ENCODE assay signal across 8 cellular contexts in the genomic region with DNA sequence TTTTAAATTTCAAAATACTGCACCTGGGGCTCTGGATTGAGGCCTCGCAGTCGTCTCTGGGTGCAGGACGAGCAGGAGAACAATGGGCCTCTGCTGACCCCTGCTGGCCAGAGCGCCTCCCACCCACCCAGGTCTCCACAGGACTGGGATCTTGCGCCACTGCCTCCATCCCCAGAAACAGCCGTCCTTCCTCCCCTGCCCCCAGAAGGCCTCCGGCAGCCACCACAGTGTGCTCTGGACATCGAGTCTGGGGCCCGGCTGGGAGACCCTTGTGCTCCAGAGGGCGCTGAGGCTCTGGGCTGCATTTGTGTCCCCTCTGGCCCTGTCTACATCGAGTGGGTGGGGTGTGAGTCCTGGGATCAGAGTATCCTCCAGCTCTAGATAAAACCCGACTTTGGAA. TPM values are rescaled to one million over a fixed set of nuclear protein-coding genes. Genes with fewer than 3 reads are reported as not detected.
DNase-seq lines count a peak whose midpoint lies in the region; ATAC-seq and TF ChIP-seq lines count a peak whose summit lies in the region.

No MANE protein-coding gene starts in this region.

- no peaks in the 10 kb centered on the region; the same call in 1 of the 2 replicates for H4K20me1 ChIP-seq in IMR-90 (ENCODE audit: insufficient read depth, low read length)

- dilution Hi-C loops in IMR-90 (cut with HindIII; ENCODE audit: low sequenced_read_pairs, unreplicated experiment), result no loop called here

- H4K91ac ChIP-seq in IMR-90 (ENCODE audit: insufficient read depth, low read depth, low read length), result no peak overlapping the region

- peak overlapping the region; percentile 76 for H2AFZ ChIP-seq in IMR-90 (replicated peaks; ENCODE audit: low read length, poor library complexity)

- H3K23ac ChIP-seq in IMR-90 (ENCODE audit: low read depth, low read length), result no peak overlapping the region

- ATAC-seq in IMR-90 (ENCODE audit: low read depth) (peak; percentile 99), foreskin keratinocyte (peak; percentile 80), HG03378 (IDR thresholded peaks at IDR 0.05; ENCODE audit: unreplicated experiment) (no peak)

- 0% methylated on average over 1 of the region's 12 CpGs; no CpG with 5 or more reads in 1 of the 2 experiments for WGBS in IMR-90 (ENCODE audit: extremely low coverage in 2 of 2, insufficient read length in 1 of 2), 2 experiments
- WGBS in suprapubic skin, result 15% methylated on average over 10 of the region's 12 CpGs

- H3K18ac ChIP-seq in IMR-90 (ENCODE audit: low read depth, low read length), result no peak overlapping the region

- no peak overlapping the region for H2BK5ac ChIP-seq in IMR-90 (ENCODE audit: low read depth, low read length, poor library complexity, severe bottlenecking)

- H3K27ac ChIP-seq in IMR-90 (ENCODE audit: insufficient read depth, low read length), result no peak overlapping the region
- H3K27ac ChIP-seq in foreskin keratinocyte, result no peak overlapping the region
- no peak overlapping the region for H3K27ac ChIP-seq in suprapubic skin

- TF ChIP-seq EP300 in suprapubic skin (IDR thresholded peaks at IDR 0.05), result no peak

- no TSS peak for BruUV-seq in IMR-90 (replicated peaks; lab: Mats Ljungman, UMichigan)

- H3K4ac ChIP-seq in IMR-90 (ENCODE audit: low read depth, low read length), result no peak overlapping the region

- no peak overlapping the region for H3K4me2 ChIP-seq in IMR-90 (ENCODE audit: low read depth, low read length)

- H3K56ac ChIP-seq in IMR-90 (ENCODE audit: extremely low read depth, insufficient read depth, low read length), result no peak overlapping the region

- no peak overlapping the region for H4K8ac ChIP-seq in IMR-90 (ENCODE audit: low read depth in 2 of 2, low read length in 2 of 2)

- no peak overlapping the region for H3K9ac ChIP-seq in IMR-90 (ENCODE audit: low read depth, low read length)

- no peak overlapping the region for H2BK20ac ChIP-seq in IMR-90 (ENCODE audit: low read depth, low read length)

- peak; percentile 91 for TF ChIP-seq RAD21 in IMR-90 (IDR thresholded peaks at IDR 0.05; ENCODE audit: low read length)

- H3K27me3 ChIP-seq in IMR-90 (ENCODE audit: control insufficient read depth, insufficient read depth, low read length) (peaks cover 20% of the 10 kb centered on the region), foreskin keratinocyte (no peaks in the 10 kb centered on the region), suprapubic skin (no peaks in the 10 kb centered on the region)

- no peak overlapping the region for H2BK120ac ChIP-seq in IMR-90 (ENCODE audit: low read depth, low read length)

- no peaks in the 10 kb centered on the region for H3K79me1 ChIP-seq in IMR-90 (ENCODE audit: low read depth in 1 of 2, low read length in 2 of 2)

- DNase-seq in ELF-1 (ENCODE audit: low read depth, low spot score) (peak; percentile 94), IMR-90 (peak; percentile 59), RPMI8226 (peak; percentile 79), foreskin keratinocyte (no peak), occipital lobe (lab: John Stamatoyannopoulos, UW) (peak; percentile 56), suprapubic skin (ENCODE audit: low spot score in 2 of 2) (peak; percentile 90)
- peak; percentile 70 for DNase-seq in activated T-helper 9 cell treated with anti-CD3 and anti-CD28 coated beads, Interleukin-2, amount 50 U/mL, for 16 hours (ENCODE audit: low read depth)

- in situ Hi-C loops in IMR-90 (cut with MboI; ENCODE audit: low sequenced_read_pairs), result loop anchor here (5.0 kb wide), 1 partner anchor 284 kb away; no protein-coding TSS in a partner anchor

- POLR2A ChIA-PET in IMR-90 (lab: Charles Lee; ENCODE audit: unreplicated experiment), result no interaction called here

- no peak overlapping the region for H2BK15ac ChIP-seq in IMR-90 (ENCODE audit: low read depth, low read length)

- H4K5ac ChIP-seq in IMR-90 (ENCODE audit: low read depth, low read length), result no peak overlapping the region

- H2AK5ac ChIP-seq in IMR-90 (ENCODE audit: low read depth, low read length), result no peak overlapping the region

- H3K4me3 ChIP-seq in IMR-90 (ENCODE audit: insufficient read depth, low read depth, low read length), result no peak overlapping the region
- H3K4me3 ChIP-seq in suprapubic skin, result no peak overlapping the region

- no peaks in the 10 kb centered on the region for H3K36me3 ChIP-seq in IMR-90 (ENCODE audit: control insufficient read depth, insufficient read depth, low read length)
- H3K36me3 ChIP-seq in suprapubic skin, result no peaks in the 10 kb centered on the region

- CTCF ChIA-PET in IMR-90 (lab: Yijun Ruan, JAX), result interaction anchor here (0.6 to 1.7 kb wide), 15 partner anchors 16 to 277 kb away, joined by 3 to 9 read pairs (median 4); no protein-coding TSS in a partner anchor

- no peaks in the 10 kb centered on the region for H3K9me3 ChIP-seq in IMR-90 (ENCODE audit: control insufficient read depth, insufficient read depth, low read length)
- H3K9me3 ChIP-seq in suprapubic skin, result no peaks in the 10 kb centered on the region

- H3K14ac ChIP-seq in IMR-90 (replicated peaks; ENCODE audit: low read depth, low read length), result no peak overlapping the region

- H3K4me1 ChIP-seq in IMR-90 (ENCODE audit: control insufficient read depth, insufficient read depth, low read length) (no peaks in the 10 kb centered on the region), foreskin keratinocyte (no peaks in the 10 kb centered on the region), suprapubic skin (no peaks in the 10 kb centered on the region)

- intact Hi-C loops in IMR-90 (cut with micrococcal nuclease), result loop anchor here (1.0 to 5.0 kb wide), 5 partner anchors 64 to 339 kb away; a partner anchor contains a TSS

- TF ChIP-seq POLR2A in IMR-90 (IDR thresholded peaks at IDR 0.05; ENCODE audit: low read depth, low read length) (0 out of 2 replicates have a peak, but pooled peaks have one; percentile 32), suprapubic skin (IDR thresholded peaks at IDR 0.05) (no peak)

- H3K9me1 ChIP-seq in IMR-90 (ENCODE audit: insufficient read depth, low read length), result no peaks in the 10 kb centered on the region; the same call in 1 of the 2 replicates

- H2AK9ac ChIP-seq in IMR-90 (replicated peaks; ENCODE audit: low read depth, low read length, poor library complexity), result no peak overlapping the region

- peak; percentile 92 for TF ChIP-seq CTCF in IMR-90 (conservative IDR thresholded peaks at IDR 0.05; ENCODE audit: low read depth, low read length)
- peak; percentile 89 for TF ChIP-seq CTCF in foreskin keratinocyte (conservative IDR thresholded peaks at IDR 0.05)
- TF ChIP-seq CTCF in suprapubic skin (IDR thresholded peaks at IDR 0.05), result peak; percentile 86 to 88

TF ChIP-seq in IMR-90, 13 proteins besides CTCF, POLR2A, EP300 and RAD21:
- TF ChIP-seq RFX5 (IDR thresholded peaks at IDR 0.05; ENCODE audit: low read depth, low read length), result no peak
- peak; percentile 43; the same call in 1 of the 2 replicates for TF ChIP-seq MAZ (IDR thresholded peaks at IDR 0.05; ENCODE audit: borderline replicate concordance, low read depth, low read length)
- TF ChIP-seq SMC3 (IDR thresholded peaks at IDR 0.05; ENCODE audit: low read depth, low read length), result peak; percentile 91
- TF ChIP-seq CEBPB (IDR thresholded peaks at IDR 0.05; ENCODE audit: low read depth, low read length), result peak; percentile 85
TF ChIP-seq in IMR-90: peak in this region for 3.

RNA-seq across cellular contexts. Expression of a gene that starts 6.7 kb away (rescaled TPM):
- not detected in 2 replicates for total RNA-seq in IMR-90 (2012; rRNA removed)
- polyA plus RNA-seq in IMR-90 (2012; rRNA removed), result 0.02 and 0.03 TPM in 2 replicates
- polyA plus RNA-seq in IMR-90 (2012; cell fraction: cytosol; rRNA removed), result not detected in 2 replicates
- polyA plus RNA-seq in IMR-90 (2012; cell fraction: nucleus; rRNA removed; ENCODE audit: low replicate concordance), result 0.22 TPM in 1 of 2 replicates, not detected in the other
- total RNA-seq in foreskin keratinocyte, result not detected in 2 replicates
- polyA plus RNA-seq in foreskin keratinocyte, result 0.02 TPM in 2 replicates
- total RNA-seq in occipital lobe, result 5.0 TPM
- total RNA-seq in suprapubic skin, result 100 to 1,000 TPM in 2 of 4 donors, 10 to 100 TPM in 2; 61.8 to 375 (median 102) TPM

RNA-seq across cellular contexts. Expression of a gene that starts 23.3 kb away (rescaled TPM):
- total RNA-seq in IMR-90 (2012; rRNA removed) (under 0.01 and 0.18 TPM in 2 replicates), foreskin keratinocyte (8.8 and 10.6 TPM in 2 replicates), occipital lobe (30.4 TPM), suprapubic skin (100 to 1,000 TPM in 1 of 4 donors, 10 to 100 TPM in 3; 42.8 to 115 (median 58.7) TPM)
- polyA plus RNA-seq in IMR-90 (2012; rRNA removed) (0.27 and 0.32 TPM in 2 replicates), foreskin keratinocyte (5.1 and 7.5 TPM in 2 replicates)
- polyA plus RNA-seq in IMR-90 (2012; cell fraction: cytosol; rRNA removed), result 0.01 and 0.09 TPM in 2 replicates
- 0.37 and 1.4 TPM in 2 replicates for polyA plus RNA-seq in IMR-90 (2012; cell fraction: nucleus; rRNA removed; ENCODE audit: low replicate concordance)

RNA-seq across cellular contexts. Expression of a gene that starts 58.4 kb away (rescaled TPM):
- total RNA-seq in IMR-90 (2012; rRNA removed), result 102 and 124 TPM in 2 replicates
- polyA plus RNA-seq in IMR-90 (2012; rRNA removed), result 69.9 and 72.2 TPM in 2 replicates
- 36.8 and 57.4 TPM in 2 replicates for polyA plus RNA-seq in IMR-90 (2012; cell fraction: cytosol; rRNA removed)
- polyA plus RNA-seq in IMR-90 (2012; cell fraction: nucleus; rRNA removed; ENCODE audit: low replicate concordance), result 19.0 and 72.0 TPM in 2 replicates
- 58.8 and 64.0 TPM in 2 replicates for total RNA-seq in foreskin keratinocyte
- polyA plus RNA-seq in foreskin keratinocyte, result 52.2 and 58.2 TPM in 2 replicates
- total RNA-seq in occipital lobe, result 55.4 TPM
- total RNA-seq in suprapubic skin, result 10 to 100 TPM; 42.9 to 69.9 (median 56.2) TPM

Comparison
In these comparisons a context has a peak if more than half of its experiments do, and no peak if none do; other contexts are left out.
1. DNase-seq: peak in ELF-1 (single experiment), IMR-90 (single experiment), RPMI8226 (single experiment), activated T-helper 9 cell treated with anti-CD3 and anti-CD28 coated beads, Interleukin-2, amount 50 U/mL, for 16 hours (single experiment), occipital lobe (single experiment) and suprapubic skin (2 of 2); none in foreskin keratinocyte (0 of 2).
2. RNA of a gene that starts 6.7 kb away (total RNA-seq): 61.8 to 375 TPM in suprapubic skin; 5.0 TPM in occipital lobe (single experiment), not detected in foreskin keratinocyte and not detected in IMR-90; every median in the first group is over 10 times any median in the second.
3. Peak in every context shown above with its lines, with median percentiles within 50 percentile points of each other: CTCF ChIP-seq.